In the genomic region with DNA sequence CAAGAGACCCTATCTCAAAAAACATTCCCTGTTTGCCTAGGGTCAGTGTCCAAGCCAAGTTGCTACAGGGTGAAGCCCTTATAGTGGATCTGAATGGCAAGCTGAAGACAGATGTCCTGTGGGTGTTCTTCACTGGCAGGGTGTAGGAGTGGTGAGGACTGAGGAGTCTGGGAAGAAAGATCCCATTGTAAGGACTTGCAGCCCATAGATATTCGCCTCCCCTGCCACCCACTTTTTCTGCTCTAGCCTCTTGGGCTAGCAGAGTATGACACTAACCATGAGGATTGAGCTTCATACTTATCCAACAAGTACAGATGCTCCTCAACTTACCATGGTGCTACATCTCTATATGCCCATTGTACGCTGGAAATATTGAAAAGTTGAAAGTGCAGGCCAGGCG, we compare ENCODE assay signal across 25 cellular contexts. TPM values are rescaled to one million over a fixed set of nuclear protein-coding genes. Genes with fewer than 3 reads are reported as not detected.
"Had no signal": no experiment of that assay in that cellular context is flagged by ENCODE, and none has a peak within 500 bp of the region (broad histone marks: within the 10 kb centered on the region; RNA-seq: fewer than 3 reads in every experiment).

No MANE protein-coding gene starts in this region.

- ATAC-seq: effector memory CD8-positive, alpha-beta T cell; esophagus mucosa; foreskin keratinocyte; gastrocnemius medialis; gastroesophageal sphincter; heart left ventricle; heart right ventricle had no signal

- H3K27me3 ChIP-seq: colonic mucosa, dorsolateral prefrontal cortex, esophagus muscularis mucosa, gastrocnemius medialis, gastroesophageal sphincter, heart left ventricle, heart right ventricle had no signal

- H3K36me3 ChIP-seq: colonic mucosa, esophagus muscularis mucosa, esophagus squamous epithelium, gastrocnemius medialis, gastroesophageal sphincter, heart left ventricle, heart right ventricle had no signal

- H3K27ac ChIP-seq: colonic mucosa, coronary artery, dorsolateral prefrontal cortex, epithelial cell of prostate, esophagus muscularis mucosa, esophagus squamous epithelium, foreskin keratinocyte, gastrocnemius medialis, gastroesophageal sphincter, heart left ventricle, heart right ventricle had no signal

- DNase-seq: colonic mucosa; cortex of kidney; dermis blood vessel endothelial cell; dorsolateral prefrontal cortex; effector CD4-positive, alpha-beta T cell; effector CD8-positive, alpha-beta T cell; effector memory CD4-positive, alpha-beta T cell; effector memory CD8-positive, alpha-beta T cell; endodermal cell; erythroblast; esophagus squamous epithelium; foreskin fibroblast; foreskin keratinocyte; foreskin melanocyte; gastrocnemius medialis; glutamatergic neuron; head of caudate nucleus; heart left ventricle; heart right ventricle had no signal

- H3K9me3 ChIP-seq: colonic mucosa, esophagus muscularis mucosa, esophagus squamous epithelium, gastrocnemius medialis, gastroesophageal sphincter, heart left ventricle had no signal

- H3K4me1 ChIP-seq: colonic mucosa, esophagus squamous epithelium, foreskin keratinocyte, gastrocnemius medialis, gastroesophageal sphincter had no signal

- H3K4me3 ChIP-seq: colonic mucosa, coronary artery, dorsolateral prefrontal cortex, esophagus muscularis mucosa, esophagus squamous epithelium, gastrocnemius medialis, gastroesophageal sphincter, heart left ventricle, heart right ventricle had no signal

RNA-seq across cellular contexts. Expression of a gene that starts 13.2 kb away (rescaled TPM):
- polyA plus RNA-seq: endothelial cell of umbilical vein, foreskin keratinocyte had no signal

RNA-seq across cellular contexts. Expression of a gene that starts 16.3 kb away (rescaled TPM):
- polyA plus RNA-seq: endothelial cell of umbilical vein, foreskin keratinocyte had no signal
